In genomic region chr1:43147625-43148319, GRCh38 we compare ENCODE assay signal across 8 cellular contexts. TPM values are rescaled to one million over a fixed set of nuclear protein-coding genes. Genes with fewer than 3 reads are reported as not detected.
DNase-seq lines count a peak whose midpoint lies in the region; ATAC-seq and TF ChIP-seq lines count a peak whose summit lies in the region.

No MANE protein-coding gene starts in this region.

- DNase-seq in AG04450 (ENCODE audit: low read depth, low spot score) (no peak), HS-27A (ENCODE audit: low read depth) (peak; percentile 67), OCI-M2 (lab: John Stamatoyannopoulos, UW; ENCODE audit: unreplicated experiment) (peak; percentile 26), ascending aorta (ENCODE audit: low spot score in 2 of 2) (peak; percentile 13 to 70), right atrium auricular region (ENCODE audit: low spot score) (no peak), pons (ENCODE audit: low spot score) (peak; percentile 11)

- H3K9me3 ChIP-seq in AG04450 (ENCODE audit: control insufficient read depth, insufficient read depth, low read length) (no peaks in the 10 kb centered on the region; the same call in 1 of the 2 replicates), ascending aorta (no peaks in the 10 kb centered on the region), right atrium auricular region (no peaks in the 10 kb centered on the region)

- H3K27ac ChIP-seq in AG04450 (ENCODE audit: low read depth, low read length) (no peak overlapping the region), ascending aorta (no peak overlapping the region), right atrium auricular region (no peak overlapping the region)

- CTCF ChIA-PET in AG04450 (lab: Charles Lee): no interaction called here

- H3K4me1 ChIP-seq in ascending aorta (peaks cover 0 to 6% of the 10 kb centered on the region in 2 donors), right atrium auricular region (peaks cover 0 to 14% of the 10 kb centered on the region in 2 donors)

- intact Hi-C loops in ascending aorta (cut with DNase I): no loop called here

- peaks cover 39% of the 10 kb centered on the region for H3K27me3 ChIP-seq in AG04450 (ENCODE audit: control insufficient read depth, insufficient read depth, low read length)
- H3K27me3 ChIP-seq in ascending aorta: no peaks in the 10 kb centered on the region
- H3K27me3 ChIP-seq in right atrium auricular region: peaks cover 0 to 3% of the 10 kb centered on the region in 2 donors

- no peaks in the 10 kb centered on the region for H3K36me3 ChIP-seq in ascending aorta
- H3K36me3 ChIP-seq in right atrium auricular region: no peaks in the 10 kb centered on the region

- H3K4me3 ChIP-seq in AG04450 (ENCODE audit: low read depth, low read length): peak overlapping the region; percentile 64
- peak overlapping the region; percentile 37 to 61 for H3K4me3 ChIP-seq in ascending aorta
- peak overlapping the region; percentile 15 to 50 for H3K4me3 ChIP-seq in right atrium auricular region

- POLR2A ChIA-PET in AG04450 (lab: Yijun Ruan, JAX): no interaction called here

- no peak for TF ChIP-seq CTCF in AG04450 (IDR thresholded peaks at IDR 0.05; ENCODE audit: low read depth, low read length)
- TF ChIP-seq CTCF in ascending aorta (IDR thresholded peaks at IDR 0.05): no peak
- no peak for TF ChIP-seq CTCF in right atrium auricular region (IDR thresholded peaks at IDR 0.05)

- no peak for ATAC-seq in HG03521 (IDR thresholded peaks at IDR 0.05; ENCODE audit: unreplicated experiment)
- ATAC-seq in GM18511 (IDR thresholded peaks at IDR 0.05; ENCODE audit: unreplicated experiment): no peak

RNA-seq across cellular contexts. Expression of gene EBNA1BP2, which starts 24.3 kb away (rescaled TPM):
- polyA plus RNA-seq in AG04450 (2011; rRNA removed): 61.6 and 62.0 TPM in 2 replicates
- 25.7 and 27.1 TPM in 2 replicates for polyA minus RNA-seq in AG04450 (2011; rRNA and poly(A)+ RNA removed)
- total RNA-seq in ascending aorta: 22.1 TPM
- total RNA-seq in right atrium auricular region: 10 to 100 TPM; 28.4 to 34.0 TPM

RNA-seq across cellular contexts. Expression of gene CFAP57, which starts 24.4 kb away (rescaled TPM):
- polyA plus RNA-seq in AG04450 (2011; rRNA removed): 0.55 and 0.58 TPM in 2 replicates
- polyA minus RNA-seq in AG04450 (2011; rRNA and poly(A)+ RNA removed): 0.22 and 0.41 TPM in 2 replicates
- total RNA-seq in ascending aorta: not detected
- total RNA-seq in right atrium auricular region: under 1 TPM in 1 of 2 donors, not detected in 1; 0.12 TPM

Comparison
In these comparisons a context has a peak if more than half of its experiments do, and no peak if none do; other contexts are left out.
1. DNase-seq: peak in HS-27A (single experiment), OCI-M2 (single experiment), ascending aorta (2 of 2) and pons (single experiment); none in AG04450 (single experiment) and right atrium auricular region (single experiment).
2. Peak in every context shown above with its lines, with median percentiles within 50 percentile points of each other: H3K4me3 ChIP-seq.